ENCODE assay signal across 8 cellular contexts in the genomic region with DNA sequence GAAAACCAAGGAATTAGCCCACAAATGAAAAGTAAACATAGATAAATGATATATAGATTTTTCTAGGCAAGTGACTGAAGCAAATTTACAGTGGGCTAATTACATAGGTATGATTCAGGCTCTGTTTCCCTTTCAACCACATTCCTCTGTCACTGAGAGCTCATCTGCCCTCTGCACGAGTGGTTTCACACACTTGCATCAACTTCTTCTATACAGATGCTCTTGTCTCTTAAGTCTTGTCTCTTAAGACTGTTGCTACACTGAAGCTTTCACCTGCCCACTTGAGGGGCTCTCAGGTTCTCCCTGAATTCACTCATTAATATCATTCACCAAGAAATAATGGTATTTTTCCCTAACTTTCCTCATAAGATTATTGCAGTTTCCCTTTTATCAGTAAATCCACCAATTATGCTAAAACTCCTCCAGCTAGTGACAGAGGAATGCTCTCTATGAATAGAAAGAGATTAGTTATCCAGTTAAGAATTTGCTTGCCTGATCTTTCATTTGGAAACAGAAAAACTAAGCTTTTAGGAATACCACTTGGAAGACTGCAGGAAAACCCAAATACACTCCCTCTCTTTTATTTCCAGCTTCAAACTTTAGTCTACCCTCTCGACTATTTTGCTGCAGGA.
A peak's percentile ranks its signal among the peaks of the same experiment; 100 is the strongest.
DNase-seq lines count a peak whose midpoint lies in the region; ATAC-seq lines count a peak whose summit lies in the region.
"Had no signal": no experiment of that assay in that cellular context is flagged by ENCODE, and none has a peak within 500 bp of the region (broad histone marks: within the 10 kb centered on the region; RNA-seq: fewer than 3 reads in every experiment).

No MANE protein-coding gene starts in this region.

- H3K27ac ChIP-seq in layer of hippocampus (ENCODE audit: low read depth, low read length): peak overlapping the region; percentile 31

- no peaks in the 10 kb centered on the region for H3K27me3 ChIP-seq in layer of hippocampus (ENCODE audit: control insufficient read depth, insufficient read depth, low read length)

- DNase-seq in HuH-7.5 (ENCODE audit: low spot score): no peak
- no peak for DNase-seq in activated CD4-positive, alpha-beta T cell treated with anti-CD3 and anti-CD28 coated beads for 48 hours
- DNase-seq: natural killer cell had no signal

- ATAC-seq in GM18861 (IDR thresholded peaks at IDR 0.05; ENCODE audit: unreplicated experiment) (peak; percentile 89), GM21619 (IDR thresholded peaks at IDR 0.05; ENCODE audit: unreplicated experiment) (peak; percentile 92), HG03521 (IDR thresholded peaks at IDR 0.05; ENCODE audit: unreplicated experiment) (peak; percentile 86), GM19324 (IDR thresholded peaks at IDR 0.05; ENCODE audit: low FRiP score, unreplicated experiment) (no peak)
- ATAC-seq: natural killer cell had no signal
